In the genomic region with DNA sequence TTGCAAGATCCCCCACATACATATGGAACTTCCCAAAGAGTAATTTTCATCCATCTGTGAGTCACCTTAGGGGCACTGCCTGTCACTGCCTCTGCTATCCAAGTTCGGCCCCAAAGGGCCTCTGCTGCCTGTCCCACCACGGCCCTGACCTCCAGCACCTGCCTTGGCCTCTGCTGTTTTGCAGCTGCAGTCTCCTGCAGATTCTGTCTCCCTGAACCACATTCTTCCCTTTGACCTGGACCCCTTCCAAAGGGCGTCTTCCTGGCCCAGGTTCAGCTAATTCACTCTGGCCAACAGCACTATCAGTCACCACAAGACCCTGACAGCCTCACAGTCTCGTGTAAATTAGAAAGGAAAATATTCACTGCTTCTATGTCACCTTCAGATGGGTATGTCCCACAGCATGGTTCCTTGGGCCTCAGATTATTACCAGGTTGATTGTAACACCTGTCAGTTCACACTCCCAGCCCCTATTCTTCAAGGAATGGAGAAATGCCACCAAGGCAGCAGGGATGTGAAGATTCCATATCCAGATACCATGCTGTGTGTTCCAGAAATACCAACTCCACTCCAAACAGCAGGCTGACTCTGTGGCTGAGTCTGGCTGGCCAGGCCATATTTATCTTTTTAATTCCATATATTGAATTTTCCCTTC, we compare ENCODE assay signal across 1 cellular context.
TF ChIP-seq lines count a peak whose summit lies in the region.

No MANE protein-coding gene starts in this region.

TF ChIP-seq in SK-N-SH, 30 proteins besides CTCF, POLR2A, EP300 and RAD21 (continued from another document):
- TF ChIP-seq, protein P1, sequence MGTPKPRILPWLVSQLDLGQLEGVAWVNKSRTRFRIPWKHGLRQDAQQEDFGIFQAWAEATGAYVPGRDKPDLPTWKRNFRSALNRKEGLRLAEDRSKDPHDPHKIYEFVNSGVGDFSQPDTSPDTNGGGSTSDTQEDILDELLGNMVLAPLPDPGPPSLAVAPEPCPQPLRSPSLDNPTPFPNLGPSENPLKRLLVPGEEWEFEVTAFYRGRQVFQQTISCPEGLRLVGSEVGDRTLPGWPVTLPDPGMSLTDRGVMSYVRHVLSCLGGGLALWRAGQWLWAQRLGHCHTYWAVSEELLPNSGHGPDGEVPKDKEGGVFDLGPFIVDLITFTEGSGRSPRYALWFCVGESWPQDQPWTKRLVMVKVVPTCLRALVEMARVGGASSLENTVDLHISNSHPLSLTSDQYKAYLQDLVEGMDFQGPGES (IDR thresholded peaks at IDR 0.05; ENCODE audit: low read depth, low read length): no peak
